ENCODE assay signal across 9 cellular contexts in genomic region chr4:25098964-25099843, GRCh38.
DNase-seq lines count a peak whose midpoint lies in the region; ATAC-seq and TF ChIP-seq lines count a peak whose summit lies in the region.
"Had no signal": no experiment of that assay in that cellular context is flagged by ENCODE, and none has a peak within 500 bp of the region (broad histone marks: within the 10 kb centered on the region; RNA-seq: fewer than 3 reads in every experiment).

No MANE protein-coding gene starts in this region.

- POLR2A ChIA-PET in CD8-positive, alpha-beta T cell (lab: Charles Lee) = no interaction called here

- H3K4me1 Mint-ChIP-seq in CD8-positive, alpha-beta T cell (ENCODE audit: low read depth) = no peaks in the 10 kb centered on the region

- H3K36me3 ChIP-seq in colonic mucosa = no peaks in the 10 kb centered on the region
- H3K36me3 ChIP-seq in CD8-positive, alpha-beta T cell (ENCODE audit: insufficient read depth, low read length) = no peaks in the 10 kb centered on the region

- no peaks in the 10 kb centered on the region for H3K4me1 ChIP-seq in colonic mucosa
- H3K4me1 ChIP-seq in CD8-positive, alpha-beta T cell (ENCODE audit: insufficient read depth, low read length) = no peaks in the 10 kb centered on the region

- peaks cover 7% of the 10 kb centered on the region for H3K9me3 Mint-ChIP-seq in CD8-positive, alpha-beta T cell

- H3K27ac Mint-ChIP-seq in CD8-positive, alpha-beta T cell = no peak overlapping the region

- TF ChIP-seq CTCF in colonic mucosa (IDR thresholded peaks at IDR 0.05) = no peak
- TF ChIP-seq CTCF in CD8-positive, alpha-beta T cell (IDR thresholded peaks at IDR 0.05) = no peak

- no peak overlapping the region for H3K27ac ChIP-seq in colonic mucosa
- H3K27ac ChIP-seq in CD8-positive, alpha-beta T cell (ENCODE audit: low read depth, low read length) = no peak overlapping the region

- H3K4me3 ChIP-seq in colonic mucosa = no peak overlapping the region
- no peak overlapping the region for H3K4me3 ChIP-seq in CD8-positive, alpha-beta T cell (ENCODE audit: low read depth, low read length)

- H3K27me3 ChIP-seq in colonic mucosa = no peaks in the 10 kb centered on the region
- no peaks in the 10 kb centered on the region for H3K27me3 ChIP-seq in CD8-positive, alpha-beta T cell (ENCODE audit: insufficient read depth, low read length)

- no peaks in the 10 kb centered on the region for H3K36me3 Mint-ChIP-seq in CD8-positive, alpha-beta T cell

- peak; percentile 22 for DNase-seq in COLO829 (ENCODE audit: low spot score)
- DNase-seq in NCI-H2029 (lab: John Stamatoyannopoulos, UW) = peak; percentile 81
- DNase-seq in colonic mucosa = peak; percentile 61
- DNase-seq in myocyte (ENCODE audit: low read depth) = peak; percentile 97
- DNase-seq in CD8-positive, alpha-beta T cell = no peak
- DNase-seq in NCI-H2171 treated with DMSO at 0.1 percent for 48 hours (lab: John Stamatoyannopoulos, UW) = no peak
- no peak for DNase-seq in islet precursor cell
- DNase-seq: activated T-cell treated with anti-CD3 and anti-CD28 coated beads, Interleukin-2, amount 50 U/mL, for 48 hours had no signal

- no peak for ATAC-seq in GM21737 (IDR thresholded peaks at IDR 0.05; ENCODE audit: unreplicated experiment)
- no peak for ATAC-seq in CD8-positive, alpha-beta T cell

- H3K4me3 Mint-ChIP-seq in CD8-positive, alpha-beta T cell = no peak overlapping the region

- no peaks in the 10 kb centered on the region for H3K9me3 ChIP-seq in colonic mucosa
- H3K9me3 ChIP-seq in CD8-positive, alpha-beta T cell (ENCODE audit: low read length) = no peaks in the 10 kb centered on the region

- CTCF ChIA-PET in CD8-positive, alpha-beta T cell (lab: Charles Lee) = interaction anchor here (2.6 kb wide), 1 partner anchor 119 kb away, joined by 7 read pairs; no protein-coding TSS in a partner anchor

- H3K9ac ChIP-seq in colonic mucosa (ENCODE audit: low read depth in 2 of 2, low read length in 2 of 2) = no peak overlapping the region

- intact Hi-C loops in colonic mucosa (cut with DNase I) = no loop called here
- intact Hi-C loops in CD8-positive, alpha-beta T cell (cut with DNase I, micrococcal nuclease) = no loop called here

- H3K27me3 Mint-ChIP-seq in CD8-positive, alpha-beta T cell (ENCODE audit: low read depth) = peaks cover 17% of the 10 kb centered on the region

Comparison
In these comparisons a context has a peak if more than half of its experiments do, and no peak if none do; other contexts are left out.
1. DNase-seq: peak in COLO829 (single experiment), NCI-H2029 (single experiment), colonic mucosa (single experiment) and myocyte (single experiment); none in CD8-positive, alpha-beta T cell (0 of 7), NCI-H2171 treated with DMSO at 0.1 percent for 48 hours (single experiment) and islet precursor cell (single experiment).